In genomic region chr3:43465109-43465508, GRCh38 we compare ENCODE assay signal across 16 cellular contexts.
"Had no signal": no experiment of that assay in that cellular context is flagged by ENCODE, and none has a peak within 500 bp of the region (broad histone marks: within the 10 kb centered on the region; RNA-seq: fewer than 3 reads in every experiment).

No MANE protein-coding gene starts in this region.

- H3K4me3 ChIP-seq: adrenal gland, colonic mucosa, heart left ventricle, lung had no signal

- H3K9me3 ChIP-seq: adrenal gland, colonic mucosa, heart left ventricle had no signal

- ATAC-seq: activated T-cell treated with anti-CD3 and anti-CD28 coated beads, Interleukin-2, amount 50 U/mL, for 4 hours; heart left ventricle; left cardiac atrium; stimulated activated effector memory CD8-positive, alpha-beta T cell treated with anti-CD3 and anti-CD28 coated beads, Interleukin-12 subunit alpha, Interleukin-12 subunit beta, amount 100 ng/mL, for 72 hours had no signal

- H3K4me1 ChIP-seq: colonic mucosa had no signal

- DNase-seq: activated CD4-positive, alpha-beta T cell treated with anti-CD3 and anti-CD28 coated beads, Interleukin-2, amount 50 U/mL, for 48 hours; activated effector memory CD4-positive, alpha-beta T cell treated with Interleukin-2 at 50 U/mL for 16 hours; activated T-cell treated with anti-CD3 and anti-CD28 coated beads, Interleukin-2, amount 50 U/mL, for 4 hours; adrenal gland; central memory CD4-positive, alpha-beta T cell; colonic mucosa; heart left ventricle; immature natural killer cell; left cardiac atrium; midbrain; T-helper 1 cell; T1000 had no signal

- H3K36me3 ChIP-seq: adrenal gland, colonic mucosa, heart left ventricle had no signal

- FAIRE-seq: frontal cortex had no signal

- H3K27ac ChIP-seq: adrenal gland, colonic mucosa, heart left ventricle, VCaP had no signal

- H3K27me3 ChIP-seq: adrenal gland, colonic mucosa, heart left ventricle had no signal
